Comparison of ENCODE assay signal across 1 cellular context in genomic region chr2:65396348-65397026, GRCh38.
A peak's percentile ranks its signal among the peaks of the same experiment; 100 is the strongest.
TF ChIP-seq lines count a peak whose summit lies in the region.

No MANE protein-coding gene starts in this region.

TF ChIP-seq in HepG2, 621 proteins besides CTCF, POLR2A, EP300 and RAD21 (continued from another document and continues in another):
- no peak for TF ChIP-seq ATF5 (CRISPR knock-in tag; IDR thresholded peaks at IDR 0.05; ENCODE audit: low read depth)
- peak; percentile 52; the same call in 1 of the 2 replicates for TF ChIP-seq MAFF (IDR thresholded peaks at IDR 0.05; ENCODE audit: low read depth, low read length)
- no peak for TF ChIP-seq ZBTB14 (CRISPR knock-in tag; IDR thresholded peaks at IDR 0.05)
- TF ChIP-seq, protein P1, sequence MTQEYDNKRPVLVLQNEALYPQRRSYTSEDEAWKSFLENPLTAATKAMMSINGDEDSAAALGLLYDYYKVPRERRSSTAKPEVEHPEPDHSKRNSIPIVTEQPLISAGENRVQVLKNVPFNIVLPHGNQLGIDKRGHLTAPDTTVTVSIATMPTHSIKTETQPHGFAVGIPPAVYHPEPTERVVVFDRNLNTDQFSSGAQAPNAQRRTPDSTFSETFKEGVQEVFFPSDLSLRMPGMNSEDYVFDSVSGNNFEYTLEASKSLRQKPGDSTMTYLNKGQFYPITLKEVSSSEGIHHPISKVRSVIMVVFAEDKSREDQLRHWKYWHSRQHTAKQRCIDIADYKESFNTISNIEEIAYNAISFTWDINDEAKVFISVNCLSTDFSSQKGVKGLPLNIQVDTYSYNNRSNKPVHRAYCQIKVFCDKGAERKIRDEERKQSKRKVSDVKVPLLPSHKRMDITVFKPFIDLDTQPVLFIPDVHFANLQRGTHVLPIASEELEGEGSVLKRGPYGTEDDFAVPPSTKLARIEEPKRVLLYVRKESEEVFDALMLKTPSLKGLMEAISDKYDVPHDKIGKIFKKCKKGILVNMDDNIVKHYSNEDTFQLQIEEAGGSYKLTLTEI (CRISPR knock-in tag; conservative IDR thresholded peaks at IDR 0.05): no peak
- peak; percentile 85 for TF ChIP-seq ZNF280D (CRISPR knock-in tag; IDR thresholded peaks at IDR 0.05)
- TF ChIP-seq, protein P2, sequence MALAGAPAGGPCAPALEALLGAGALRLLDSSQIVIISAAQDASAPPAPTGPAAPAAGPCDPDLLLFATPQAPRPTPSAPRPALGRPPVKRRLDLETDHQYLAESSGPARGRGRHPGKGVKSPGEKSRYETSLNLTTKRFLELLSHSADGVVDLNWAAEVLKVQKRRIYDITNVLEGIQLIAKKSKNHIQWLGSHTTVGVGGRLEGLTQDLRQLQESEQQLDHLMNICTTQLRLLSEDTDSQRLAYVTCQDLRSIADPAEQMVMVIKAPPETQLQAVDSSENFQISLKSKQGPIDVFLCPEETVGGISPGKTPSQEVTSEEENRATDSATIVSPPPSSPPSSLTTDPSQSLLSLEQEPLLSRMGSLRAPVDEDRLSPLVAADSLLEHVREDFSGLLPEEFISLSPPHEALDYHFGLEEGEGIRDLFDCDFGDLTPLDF (CRISPR knock-in tag; IDR thresholded peaks at IDR 0.05): no peak
- TF ChIP-seq MBD4 (IDR thresholded peaks at IDR 0.05; ENCODE audit: borderline replicate concordance, low read length): no peak; the same call in 1 of the 2 replicates
- TF ChIP-seq, protein P3, sequence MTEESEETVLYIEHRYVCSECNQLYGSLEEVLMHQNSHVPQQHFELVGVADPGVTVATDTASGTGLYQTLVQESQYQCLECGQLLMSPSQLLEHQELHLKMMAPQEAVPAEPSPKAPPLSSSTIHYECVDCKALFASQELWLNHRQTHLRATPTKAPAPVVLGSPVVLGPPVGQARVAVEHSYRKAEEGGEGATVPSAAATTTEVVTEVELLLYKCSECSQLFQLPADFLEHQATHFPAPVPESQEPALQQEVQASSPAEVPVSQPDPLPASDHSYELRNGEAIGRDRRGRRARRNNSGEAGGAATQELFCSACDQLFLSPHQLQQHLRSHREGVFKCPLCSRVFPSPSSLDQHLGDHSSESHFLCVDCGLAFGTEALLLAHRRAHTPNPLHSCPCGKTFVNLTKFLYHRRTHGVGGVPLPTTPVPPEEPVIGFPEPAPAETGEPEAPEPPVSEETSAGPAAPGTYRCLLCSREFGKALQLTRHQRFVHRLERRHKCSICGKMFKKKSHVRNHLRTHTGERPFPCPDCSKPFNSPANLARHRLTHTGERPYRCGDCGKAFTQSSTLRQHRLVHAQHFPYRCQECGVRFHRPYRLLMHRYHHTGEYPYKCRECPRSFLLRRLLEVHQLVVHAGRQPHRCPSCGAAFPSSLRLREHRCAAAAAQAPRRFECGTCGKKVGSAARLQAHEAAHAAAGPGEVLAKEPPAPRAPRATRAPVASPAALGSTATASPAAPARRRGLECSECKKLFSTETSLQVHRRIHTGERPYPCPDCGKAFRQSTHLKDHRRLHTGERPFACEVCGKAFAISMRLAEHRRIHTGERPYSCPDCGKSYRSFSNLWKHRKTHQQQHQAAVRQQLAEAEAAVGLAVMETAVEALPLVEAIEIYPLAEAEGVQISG (CRISPR knock-in tag; IDR thresholded peaks at IDR 0.05): no peak
- no peak for TF ChIP-seq CENPX (CRISPR knock-in tag; IDR thresholded peaks at IDR 0.05)
- no peak for TF ChIP-seq TBL1XR1 (IDR thresholded peaks at IDR 0.05; ENCODE audit: borderline replicate concordance, low read length, partially characterized antibody)
- no peak for TF ChIP-seq ZNF451 (CRISPR knock-in tag; IDR thresholded peaks at IDR 0.05)
- TF ChIP-seq EED (CRISPR knock-in tag; IDR thresholded peaks at IDR 0.05): no peak
- TF ChIP-seq NFYB (CRISPR knock-in tag; IDR thresholded peaks at IDR 0.05): no peak
- TF ChIP-seq TP53 (CRISPR knock-in tag; conservative IDR thresholded peaks at IDR 0.05): no peak
- TF ChIP-seq ZNF766 (CRISPR knock-in tag; IDR thresholded peaks at IDR 0.05; ENCODE audit: borderline replicate concordance): no peak
- no peak for TF ChIP-seq RORA (CRISPR knock-in tag; IDR thresholded peaks at IDR 0.05)
- TF ChIP-seq ZBTB1 (CRISPR knock-in tag; IDR thresholded peaks at IDR 0.05; ENCODE audit: borderline replicate concordance): no peak
- no peak for TF ChIP-seq CC2D1A (CRISPR knock-in tag; IDR thresholded peaks at IDR 0.05)
- no peak for TF ChIP-seq ZNF512B (CRISPR knock-in tag; IDR thresholded peaks at IDR 0.05; ENCODE audit: borderline replicate concordance)
- TF ChIP-seq ZNF121 (CRISPR knock-in tag; IDR thresholded peaks at IDR 0.05): no peak
- TF ChIP-seq BHLHE40 (IDR thresholded peaks at IDR 0.05; ENCODE audit: low read length): no peak
- TF ChIP-seq ZNF577 (CRISPR knock-in tag; IDR thresholded peaks at IDR 0.05; ENCODE audit: borderline replicate concordance, low read depth): no peak
- TF ChIP-seq ZNF839 (CRISPR knock-in tag; IDR thresholded peaks at IDR 0.05; ENCODE audit: borderline replicate concordance): no peak
- no peak for TF ChIP-seq THAP7 (CRISPR knock-in tag; IDR thresholded peaks at IDR 0.05)
- peak; percentile 55; the same call in 1 of the 2 replicates for TF ChIP-seq KDM1A (CRISPR knock-in tag; IDR thresholded peaks at IDR 0.05)
- TF ChIP-seq, protein P4, sequence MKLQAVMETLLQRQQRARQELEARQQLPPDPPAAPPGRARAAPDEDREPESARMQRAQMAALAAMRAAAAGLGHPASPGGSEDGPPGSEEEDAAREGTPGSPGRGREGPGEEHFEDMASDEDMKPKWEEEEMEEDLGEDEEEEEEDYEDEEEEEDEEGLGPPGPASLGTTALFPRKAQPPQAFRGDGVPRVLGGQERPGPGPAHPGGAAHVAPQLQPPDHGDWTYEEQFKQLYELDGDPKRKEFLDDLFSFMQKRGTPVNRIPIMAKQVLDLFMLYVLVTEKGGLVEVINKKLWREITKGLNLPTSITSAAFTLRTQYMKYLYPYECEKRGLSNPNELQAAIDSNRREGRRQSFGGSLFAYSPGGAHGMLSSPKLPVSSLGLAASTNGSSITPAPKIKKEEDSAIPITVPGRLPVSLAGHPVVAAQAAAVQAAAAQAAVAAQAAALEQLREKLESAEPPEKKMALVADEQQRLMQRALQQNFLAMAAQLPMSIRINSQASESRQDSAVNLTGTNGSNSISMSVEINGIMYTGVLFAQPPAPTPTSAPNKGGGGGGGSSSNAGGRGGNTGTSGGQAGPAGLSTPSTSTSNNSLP (IDR thresholded peaks at IDR 0.05; ENCODE audit: low read depth, low read length): no peak
- no peak for TF ChIP-seq MTF2 (CRISPR knock-in tag; IDR thresholded peaks at IDR 0.05; ENCODE audit: borderline replicate concordance)
- TF ChIP-seq IKZF4 (CRISPR knock-in tag; IDR thresholded peaks at IDR 0.05; ENCODE audit: borderline replicate concordance, low read depth, not compliant biosample characterization): no peak
- TF ChIP-seq HNRNPH1 (optimal IDR thresholded peaks at IDR 0.05; ENCODE audit: low read depth, low read length): no peak
- no peak for TF ChIP-seq PCBP1 (IDR thresholded peaks at IDR 0.05; ENCODE audit: borderline replicate concordance, low read depth, low read length)
- TF ChIP-seq ZNF672 (CRISPR knock-in tag; IDR thresholded peaks at IDR 0.05): no peak
- TF ChIP-seq NFKBIZ (CRISPR knock-in tag; IDR thresholded peaks at IDR 0.05): no peak
- no peak; the same call in 1 of the 2 replicates for TF ChIP-seq ATRX (CRISPR knock-in tag; IDR thresholded peaks at IDR 0.05; ENCODE audit: borderline replicate concordance)
- no peak for TF ChIP-seq ATF6 (CRISPR knock-in tag; conservative IDR thresholded peaks at IDR 0.05)
- no peak for TF ChIP-seq SP2 (CRISPR knock-in tag; IDR thresholded peaks at IDR 0.05)
- 0 out of 2 replicates have a peak, but pooled peaks have one; percentile 68 for TF ChIP-seq ZNF264 (CRISPR knock-in tag; IDR thresholded peaks at IDR 0.05)
- peak; percentile 73; the same call in 1 of the 2 replicates for TF ChIP-seq SOX5 (CRISPR knock-in tag; IDR thresholded peaks at IDR 0.05; ENCODE audit: borderline replicate concordance)
- TF ChIP-seq, protein P5, sequence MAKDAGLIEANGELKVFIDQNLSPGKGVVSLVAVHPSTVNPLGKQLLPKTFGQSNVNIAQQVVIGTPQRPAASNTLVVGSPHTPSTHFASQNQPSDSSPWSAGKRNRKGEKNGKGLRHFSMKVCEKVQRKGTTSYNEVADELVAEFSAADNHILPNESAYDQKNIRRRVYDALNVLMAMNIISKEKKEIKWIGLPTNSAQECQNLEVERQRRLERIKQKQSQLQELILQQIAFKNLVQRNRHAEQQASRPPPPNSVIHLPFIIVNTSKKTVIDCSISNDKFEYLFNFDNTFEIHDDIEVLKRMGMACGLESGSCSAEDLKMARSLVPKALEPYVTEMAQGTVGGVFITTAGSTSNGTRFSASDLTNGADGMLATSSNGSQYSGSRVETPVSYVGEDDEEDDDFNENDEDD (CRISPR knock-in tag; IDR thresholded peaks at IDR 0.05; ENCODE audit: borderline replicate concordance): peak; percentile 14; the same call in 1 of the 2 replicates
